23 cellular contexts compared by ENCODE assay signal in the genomic region with DNA sequence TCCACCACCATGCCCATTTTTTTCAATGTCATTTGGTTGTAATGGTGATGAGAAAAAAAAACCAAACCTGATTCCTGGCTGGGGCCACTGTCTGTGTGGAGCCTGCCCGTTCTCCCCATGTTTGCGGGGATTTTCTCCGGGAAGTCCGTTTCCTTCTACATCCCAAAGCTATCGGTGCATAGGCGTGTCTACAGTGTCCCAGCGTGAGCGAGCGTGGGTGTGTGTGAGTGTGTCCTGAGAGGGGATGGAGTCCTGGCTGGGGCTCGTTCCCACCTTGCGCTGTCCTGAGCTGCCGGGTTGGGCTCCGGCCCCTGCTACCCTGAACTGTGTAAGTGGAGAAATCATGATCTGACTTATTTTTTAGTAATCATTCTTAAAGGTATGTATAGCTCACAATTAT. TPM values are rescaled to one million over a fixed set of nuclear protein-coding genes. Genes with fewer than 3 reads are reported as not detected.
"Had no signal": no experiment of that assay in that cellular context is flagged by ENCODE, and none has a peak within 500 bp of the region (broad histone marks: within the 10 kb centered on the region; RNA-seq: fewer than 3 reads in every experiment).

No MANE protein-coding gene starts in this region.

- DNase-seq: effector memory CD8-positive, alpha-beta T cell; glutamatergic neuron; immature natural killer cell; left ventricle myocardium inferior; mesenchymal stem cell; naive B cell; nephron progenitor cell; spleen; stimulated activated CD4-positive, alpha-beta T cell treated with anti-CD3 and anti-CD28 coated beads, Interleukin-15, amount 100 ng/mL, for 24 hours; stimulated activated CD4-positive, alpha-beta T cell treated with anti-CD3 and anti-CD28 coated beads, Interleukin-1b, Interleukin-23, amount 100 ng/mL, for 48 hours; stimulated activated CD4-positive, alpha-beta T cell treated with anti-CD3 and anti-CD28 coated beads, Interleukin-4, amount 100 ng/mL, for 24 hours; stimulated activated naive B cell treated with anti-CD40 and anti-IgM and Interleukin-4, amounts not matched to agents 10 μg/mL and 1 μg/mL and 100 μg/mL, for 72 hours; stimulated activated naive CD8-positive, alpha-beta T cell treated with anti-CD3 and anti-CD28 coated beads, Interleukin-15, amount 100 ng/mL, for 72 hours; testis had no signal

- H3K4me1 ChIP-seq: esophagus muscularis mucosa, gastroesophageal sphincter, testis, tibial nerve had no signal

- H3K9me3 ChIP-seq: esophagus muscularis mucosa, gastroesophageal sphincter, left ventricle myocardium inferior, spleen, testis, tibial nerve had no signal

- H3K27me3 Mint-ChIP-seq: effector memory CD8-positive, alpha-beta T cell; stimulated activated naive CD8-positive, alpha-beta T cell treated with anti-CD3 and anti-CD28 coated beads, Interleukin-15, amount 100 ng/mL, for 72 hours had no signal

- H3K4me3 Mint-ChIP-seq: dendritic cell treated with granulocyte-macrophage colony-stimulating factor and Interleukin-4, amounts not matched to agents 40 ng/mL and 50 ng/mL, for 4 days; effector memory CD8-positive, alpha-beta T cell; immature natural killer cell; naive B cell; nephron progenitor cell; stimulated activated naive B cell treated with anti-CD40 and anti-IgM and Interleukin-4, amounts not matched to agents 10 μg/mL and 1 μg/mL and 100 μg/mL, for 72 hours; stimulated activated naive CD8-positive, alpha-beta T cell treated with anti-CD3 and anti-CD28 coated beads, Interleukin-15, amount 100 ng/mL, for 72 hours had no signal

- H3K36me3 Mint-ChIP-seq: naive B cell; stimulated activated naive B cell treated with anti-CD40 and anti-IgM and Interleukin-4, amounts not matched to agents 10 μg/mL and 1 μg/mL and 100 μg/mL, for 72 hours had no signal

- H3K27ac ChIP-seq: epithelial cell of prostate, esophagus muscularis mucosa, gastroesophageal sphincter, left ventricle myocardium inferior, spleen, testis, tibial nerve had no signal

- ATAC-seq: effector memory CD8-positive, alpha-beta T cell; gastroesophageal sphincter; sciatic nerve; stimulated activated naive B cell treated with anti-CD40 and anti-IgM and Interleukin-4, amounts not matched to agents 10 μg/mL and 1 μg/mL and 100 μg/mL, for 72 hours; stimulated activated naive CD8-positive, alpha-beta T cell treated with anti-CD3 and anti-CD28 coated beads, Interleukin-15, amount 100 ng/mL, for 72 hours had no signal

- H3K4me3 ChIP-seq: esophagus muscularis mucosa, gastroesophageal sphincter, left ventricle myocardium inferior, lung, spleen, testis, tibial nerve had no signal

- H3K9me3 Mint-ChIP-seq: dendritic cell treated with granulocyte-macrophage colony-stimulating factor and Interleukin-4, amounts not matched to agents 40 ng/mL and 50 ng/mL, for 4 days; effector memory CD8-positive, alpha-beta T cell; immature natural killer cell; naive B cell; nephron progenitor cell; stimulated activated naive B cell treated with anti-CD40 and anti-IgM and Interleukin-4, amounts not matched to agents 10 μg/mL and 1 μg/mL and 100 μg/mL, for 72 hours; stimulated activated naive CD8-positive, alpha-beta T cell treated with anti-CD3 and anti-CD28 coated beads, Interleukin-15, amount 100 ng/mL, for 72 hours had no signal

- H3K36me3 ChIP-seq: esophagus muscularis mucosa, gastroesophageal sphincter, left ventricle myocardium inferior, spleen, tibial nerve had no signal

- H3K27ac Mint-ChIP-seq: dendritic cell treated with granulocyte-macrophage colony-stimulating factor and Interleukin-4, amounts not matched to agents 40 ng/mL and 50 ng/mL, for 4 days; effector memory CD8-positive, alpha-beta T cell; immature natural killer cell; naive B cell; nephron progenitor cell; stimulated activated naive B cell treated with anti-CD40 and anti-IgM and Interleukin-4, amounts not matched to agents 10 μg/mL and 1 μg/mL and 100 μg/mL, for 72 hours; stimulated activated naive CD8-positive, alpha-beta T cell treated with anti-CD3 and anti-CD28 coated beads, Interleukin-15, amount 100 ng/mL, for 72 hours had no signal

- H3K27me3 ChIP-seq: testis, tibial nerve had no signal

RNA-seq across cellular contexts. Expression of a gene that starts 7.3 kb away (rescaled TPM):
- total RNA-seq: fibroblast of villous mesenchyme, pulmonary artery endothelial cell had no signal
